ENCODE assay signal across 8 cellular contexts in genomic region chr6:9540534-9541126, GRCh38.
A peak's percentile ranks its signal among the peaks of the same experiment; 100 is the strongest.
DNase-seq lines count a peak whose midpoint lies in the region; ATAC-seq, FAIRE-seq and TF ChIP-seq lines count a peak whose summit lies in the region.

No MANE protein-coding gene starts in this region.

- no peaks in the 10 kb centered on the region for H3K79me1 ChIP-seq in H1 (ENCODE audit: low read depth, low read length)

- H3K23me2 ChIP-seq in H1 (ENCODE audit: low read depth, low read length) = no peaks in the 10 kb centered on the region

- H4K8ac ChIP-seq in H1 (ENCODE audit: extremely low read depth, insufficient read depth, low read length) = no peak overlapping the region

- FAIRE-seq in A549 (lab: Jason Lieb, UNC) (no peak), H1 (lab: Jason Lieb, UNC) (peak; percentile 85)

- H3K27ac ChIP-seq in A549 = no peak overlapping the region
- no peak overlapping the region for H3K27ac ChIP-seq in H1 (ENCODE audit: low read depth, low read length)
- H3K27ac ChIP-seq in osteoblast (ENCODE audit: low read depth, low read length) = no peak overlapping the region

- H3K4me1 ChIP-seq in A549 (peaks cover 20% of the 10 kb centered on the region), H1 (replicated peaks in 1 of 4; ENCODE audit: control insufficient read depth in 3 of 4, insufficient read depth in 4 of 4, low read length in 3 of 4) (no peaks in the 10 kb centered on the region; a peak in 2 of 7 replicates), osteoblast (ENCODE audit: insufficient read depth, low read length) (no peaks in the 10 kb centered on the region)

- H3K56ac ChIP-seq in H1 (replicated peaks; ENCODE audit: insufficient read length, low read depth, low read length) = no peak overlapping the region

- no peak overlapping the region for H3K4ac ChIP-seq in H1 (replicated peaks; ENCODE audit: insufficient read length, low read depth, low read length)

- H4K91ac ChIP-seq in H1 (replicated peaks; ENCODE audit: insufficient read length, low read length) = no peak overlapping the region

- no peak overlapping the region for H3K14ac ChIP-seq in H1 (ENCODE audit: insufficient read length)

- H3K4me2 ChIP-seq in A549 = no peak overlapping the region
- H3K4me2 ChIP-seq in H1 (ENCODE audit: insufficient read depth in 1 of 2, low read depth in 2 of 2, low read length in 2 of 2) = no peak overlapping the region
- no peak overlapping the region for H3K4me2 ChIP-seq in osteoblast (ENCODE audit: insufficient read depth, low read length)

- peak; percentile 52; the same call in 2 of the 3 replicates for TF ChIP-seq CTCF in A549 (IDR thresholded peaks at IDR 0.05)
- peak; percentile 65 for TF ChIP-seq CTCF in GM10266 (IDR thresholded peaks at IDR 0.05; ENCODE audit: control insufficient read depth, insufficient read depth, low read depth, missing control alignments)
- peak in 2 of 3 experiments; percentile 40 to 58; a peak in 2 of 4 replicates for TF ChIP-seq CTCF in H1 (IDR thresholded peaks at IDR 0.05; ENCODE audit: control extremely low read depth in 1 of 3, insufficient read depth in 1 of 3, low read depth in 1 of 3, low read length in 3 of 3)
- peak; percentile 62 for TF ChIP-seq CTCF in osteoblast (IDR thresholded peaks at IDR 0.05; ENCODE audit: extremely low read depth, low read depth, low read length)

- no peak overlapping the region for H3K23ac ChIP-seq in H1 (ENCODE audit: insufficient read length)

- 74% methylated on average over 2 of the region's 2 CpGs for WGBS in A549 (ENCODE audit: missing lambda C conversion rate)
- 53% methylated on average over 2 of the region's 2 CpGs; no CpG with 5 or more reads in 1 of the 2 experiments for WGBS in H1 (ENCODE audit: extremely low coverage in 1 of 2, insufficient coverage in 1 of 2, insufficient read length in 1 of 2, insufficient replicate concordance in 2 of 2, low coverage in 1 of 2, low lambda C conversion rate in 2 of 2, missing lambda C conversion rate in 1 of 2), 2 experiments

- H3K18ac ChIP-seq in H1 (ENCODE audit: extremely low read depth, low read length) = no peak overlapping the region

- TF ChIP-seq POLR2A in A549 (IDR thresholded peaks at IDR 0.05; ENCODE audit: low read length) (no peak), H1 (IDR thresholded peaks at IDR 0.05; ENCODE audit: control extremely low read depth in 1 of 2, low read depth in 2 of 2, low read length in 2 of 2) (no peak)

- H3K9me3 ChIP-seq in A549 = no peaks in the 10 kb centered on the region
- no peaks in the 10 kb centered on the region for H3K9me3 ChIP-seq in H1 (ENCODE audit: insufficient read depth in 2 of 2, low read depth in 1 of 2, low read length in 1 of 2)
- no peaks in the 10 kb centered on the region for H3K9me3 ChIP-seq in osteoblast (ENCODE audit: low read depth, low read length)

- TF ChIP-seq EP300 in A549 (IDR thresholded peaks at IDR 0.05) (no peak), H1 (IDR thresholded peaks at IDR 0.05; ENCODE audit: borderline replicate concordance in 1 of 2, low read depth in 2 of 2, low read length in 2 of 2) (no peak)

- H2AFZ ChIP-seq in H1 (ENCODE audit: low read length) (0 out of 2 replicates have a peak overlapping the region, but pooled peaks have one; percentile 87), osteoblast (ENCODE audit: low read length) (no peak overlapping the region)

- peak; percentile 11 to 49 for DNase-seq in A549 (ENCODE audit: low read depth in 1 of 2, low spot score in 1 of 2)
- DNase-seq in GM10266 (ENCODE audit: extremely low spot score) = peak; percentile 25
- peak; percentile 44 for DNase-seq in NOMO-1 treated with DMSO at 0.1 percent for 48 hours (lab: John Stamatoyannopoulos, UW; ENCODE audit: unreplicated experiment)
- no peak for DNase-seq in H1 (ENCODE audit: low read depth in 1 of 2, low spot score in 2 of 2)
- DNase-seq in osteoblast (ENCODE audit: insufficient read length, low spot score, missing footprints) = peak; percentile 10

- H2BK5ac ChIP-seq in H1 (ENCODE audit: low read depth, low read length) = no peak overlapping the region

- no peak overlapping the region for H2BK20ac ChIP-seq in H1 (ENCODE audit: low read length)

- no peak overlapping the region for H4K5ac ChIP-seq in H1 (ENCODE audit: insufficient read length, low read depth, low read length)

- H3K9ac ChIP-seq in H1 (replicated peaks in 1 of 4; ENCODE audit: extremely low read depth in 1 of 4, low read depth in 3 of 4, low read length in 3 of 4) = no peak overlapping the region

- TF ChIP-seq RAD21 in A549 (conservative IDR thresholded peaks at IDR 0.05 in 1 of 2, IDR thresholded peaks at IDR 0.05 in 1 of 2) (peak; percentile 50 to 51), H1 (IDR thresholded peaks at IDR 0.05 in 1 of 2, conservative IDR thresholded peaks at IDR 0.05 in 1 of 2; ENCODE audit: low read depth in 2 of 2, low read length in 2 of 2) (peak; percentile 60 to 64)

- POLR2A ChIA-PET in A549 (lab: Yijun Ruan, JAX) (no interaction called here), H1 (lab: Charles Lee; ENCODE audit: partially characterized antibody) (no interaction called here)

- H3K27me3 ChIP-seq in H1 (replicated peaks in 1 of 4; ENCODE audit: control insufficient read depth in 3 of 4, extremely low read depth in 1 of 4, insufficient read depth in 3 of 4, low read length in 3 of 4) = no peaks in the 10 kb centered on the region
- H3K27me3 ChIP-seq in osteoblast (ENCODE audit: insufficient read depth, low read length) = no peaks in the 10 kb centered on the region

- no peaks in the 10 kb centered on the region for H4K20me1 ChIP-seq in H1 (replicated peaks in 1 of 2; ENCODE audit: control insufficient read depth in 1 of 2, insufficient read depth in 2 of 2, low read length in 2 of 2)
- H4K20me1 ChIP-seq in osteoblast (ENCODE audit: insufficient read depth, low read length) = no peaks in the 10 kb centered on the region

- H2BK12ac ChIP-seq in H1 (ENCODE audit: low read depth, low read length) = no peak overlapping the region

- H3K4me3 ChIP-seq in A549 (no peak overlapping the region), H1 (ENCODE audit: extremely low read depth in 1 of 4, insufficient read depth in 2 of 4, low read depth in 3 of 4, low read length in 4 of 4) (no peak overlapping the region), osteoblast (ENCODE audit: insufficient read depth, low read length) (no peak overlapping the region)

- H2BK120ac ChIP-seq in H1 (replicated peaks; ENCODE audit: low read depth, low read length) = no peak overlapping the region

- H3K79me2 ChIP-seq in H1 (ENCODE audit: control insufficient read depth in 1 of 2, insufficient read depth in 2 of 2, low read length in 2 of 2) (no peaks in the 10 kb centered on the region), osteoblast (ENCODE audit: insufficient read depth, low read length) (no peaks in the 10 kb centered on the region)

- CTCF ChIA-PET in A549 (lab: Yijun Ruan, JAX) = no interaction called here
- CTCF ChIA-PET in H1 (lab: Charles Lee; ENCODE audit: partially characterized antibody) = interaction anchor here (0.6 to 1.2 kb wide), 5 partner anchors 8 to 700 kb away, joined by 3 to 4 read pairs (median 3); no protein-coding TSS in a partner anchor

- no peaks in the 10 kb centered on the region for H3K36me3 ChIP-seq in H1 (ENCODE audit: control insufficient read depth in 2 of 4, insufficient read depth in 4 of 4, low read length in 3 of 4)
- no peaks in the 10 kb centered on the region for H3K36me3 ChIP-seq in osteoblast (ENCODE audit: insufficient read depth, low read length)

- no peak overlapping the region for H2AK5ac ChIP-seq in H1 (ENCODE audit: low read depth, low read length)

- H2BK15ac ChIP-seq in H1 (ENCODE audit: low read length) = no peak overlapping the region

- ATAC-seq in A549 (peak in 1 of 2 experiments; percentile 42; a peak in 2 of 6 replicates), HG03045 (IDR thresholded peaks at IDR 0.05; ENCODE audit: unreplicated experiment) (peak; percentile 56), GM19397 (IDR thresholded peaks at IDR 0.05; ENCODE audit: unreplicated experiment) (no peak), GM19324 (IDR thresholded peaks at IDR 0.05; ENCODE audit: low FRiP score, unreplicated experiment) (no peak)

TF ChIP-seq in A549, 52 proteins besides CTCF, POLR2A, EP300 and RAD21:
- no peak for TF ChIP-seq EHMT2 (IDR thresholded peaks at IDR 0.05; ENCODE audit: low read depth)
- peak; percentile 11 for TF ChIP-seq MAFK (IDR thresholded peaks at IDR 0.05; ENCODE audit: partially characterized antibody)
- TF ChIP-seq NFE2L2 (conservative IDR thresholded peaks at IDR 0.05; ENCODE audit: low read length) = no peak
- TF ChIP-seq SMC3 (IDR thresholded peaks at IDR 0.05) = peak; percentile 51
- no peak for TF ChIP-seq HEYL (CRISPR knock-in tag; IDR thresholded peaks at IDR 0.05)

TF ChIP-seq in H1, 55 proteins besides CTCF, POLR2A, EP300 and RAD21:
- TF ChIP-seq RBBP5 (IDR thresholded peaks at IDR 0.05; ENCODE audit: borderline replicate concordance, low read depth, low read length) = no peak
- peak; percentile 20; the same call in 1 of the 2 replicates for TF ChIP-seq MAFK (IDR thresholded peaks at IDR 0.05; ENCODE audit: low read depth, low read length)

Comparison
In these comparisons a context has a peak if more than half of its experiments do, and no peak if none do; other contexts are left out.
1. DNase-seq: peak in A549 (2 of 2), GM10266 (single experiment), NOMO-1 treated with DMSO at 0.1 percent for 48 hours (single experiment) and osteoblast (single experiment); none in H1 (0 of 2).
2. Of the 18 proteins assayed by ChIP-seq in both H1 and A549: peak only in H1: none; only in A549: none; in both: CTCF, MAFK and RAD21; in neither: 15.
3. Peak in every context shown above with its lines, with median percentiles within 50 percentile points of each other: CTCF ChIP-seq.